In genomic region chr11:17827006-17827405, GRCh38 we compare ENCODE assay signal across 10 cellular contexts.
DNase-seq lines count a peak whose midpoint lies in the region; ATAC-seq and TF ChIP-seq lines count a peak whose summit lies in the region.
"Had no signal": no experiment of that assay in that cellular context is flagged by ENCODE, and none has a peak within 500 bp of the region (broad histone marks: within the 10 kb centered on the region; RNA-seq: fewer than 3 reads in every experiment).

No MANE protein-coding gene starts in this region.

- no peaks in the 10 kb centered on the region for H3K9me3 Mint-ChIP-seq in neural crest cell

- intact Hi-C loops in posterior cingulate gyrus (cut with DNase I): no loop called here

- H3K27me3 Mint-ChIP-seq in neural crest cell (ENCODE audit: low read depth): no peaks in the 10 kb centered on the region

- in situ Hi-C loops in astrocyte of the cerebellum (cut with HindIII; ENCODE audit: low sequenced_read_pairs): no loop called here

- peak; percentile 30 for DNase-seq in NCI-H2227 (lab: John Stamatoyannopoulos, UW; ENCODE audit: unreplicated experiment)
- DNase-seq in NCI-H2227 treated with DMSO at 0.1 percent for 48 hours (lab: John Stamatoyannopoulos, UW): no peak
- peak; percentile 53 for DNase-seq in NCI-H2029 treated with DMSO at 0.1 percent for 48 hours (lab: John Stamatoyannopoulos, UW)
- no peak for DNase-seq in astrocyte of the cerebellum (ENCODE audit: low read depth)
- DNase-seq in neural crest cell (ENCODE audit: low read depth, low spot score): no peak
- DNase-seq in posterior cingulate gyrus: no peak
- DNase-seq: activated CD8-positive, alpha-beta T cell treated with anti-CD3 and anti-CD28 coated beads, Interleukin-2, amount 10 ng/mL, durations not matched to agents 7 days and 5 days; AML-193 had no signal

- no peak overlapping the region for H3K4me3 Mint-ChIP-seq in neural crest cell
- H3K4me3 Mint-ChIP-seq: activated CD8-positive, alpha-beta T cell treated with anti-CD3 and anti-CD28 coated beads, Interleukin-2, amount 10 ng/mL, durations not matched to agents 7 days and 5 days had no signal

- H3K4me3 ChIP-seq in astrocyte of the cerebellum (ENCODE audit: low read depth, low read length): no peak overlapping the region

- TF ChIP-seq CTCF in astrocyte of the cerebellum (IDR thresholded peaks at IDR 0.05; ENCODE audit: low read depth, low read length, missing control alignments): peak; percentile 37
- peak; percentile 32 for TF ChIP-seq CTCF in neural crest cell (conservative IDR thresholded peaks at IDR 0.05)

- H3K27ac Mint-ChIP-seq in neural crest cell (ENCODE audit: unreplicated experiment): no peak overlapping the region
- H3K27ac Mint-ChIP-seq: activated CD8-positive, alpha-beta T cell treated with anti-CD3 and anti-CD28 coated beads, Interleukin-2, amount 10 ng/mL, durations not matched to agents 7 days and 5 days had no signal

- H3K4me1 Mint-ChIP-seq in neural crest cell: no peaks in the 10 kb centered on the region

- no peak for ATAC-seq in GM19023 (IDR thresholded peaks at IDR 0.05; ENCODE audit: unreplicated experiment)
- ATAC-seq in HG03442 (IDR thresholded peaks at IDR 0.05; ENCODE audit: unreplicated experiment): no peak
- ATAC-seq: activated CD8-positive, alpha-beta T cell treated with anti-CD3 and anti-CD28 coated beads, Interleukin-2, amount 10 ng/mL, durations not matched to agents 7 days and 5 days had no signal

- no peaks in the 10 kb centered on the region for H3K36me3 Mint-ChIP-seq in neural crest cell (ENCODE audit: low read depth)

Comparison
In these comparisons a context has a peak if more than half of its experiments do, and no peak if none do; other contexts are left out.
1. DNase-seq: peak in NCI-H2227 (single experiment) and NCI-H2029 treated with DMSO at 0.1 percent for 48 hours (single experiment); none in NCI-H2227 treated with DMSO at 0.1 percent for 48 hours (single experiment), astrocyte of the cerebellum (single experiment), neural crest cell (single experiment) and posterior cingulate gyrus (0 of 10).